8 cellular contexts compared by ENCODE assay signal in the genomic region with DNA sequence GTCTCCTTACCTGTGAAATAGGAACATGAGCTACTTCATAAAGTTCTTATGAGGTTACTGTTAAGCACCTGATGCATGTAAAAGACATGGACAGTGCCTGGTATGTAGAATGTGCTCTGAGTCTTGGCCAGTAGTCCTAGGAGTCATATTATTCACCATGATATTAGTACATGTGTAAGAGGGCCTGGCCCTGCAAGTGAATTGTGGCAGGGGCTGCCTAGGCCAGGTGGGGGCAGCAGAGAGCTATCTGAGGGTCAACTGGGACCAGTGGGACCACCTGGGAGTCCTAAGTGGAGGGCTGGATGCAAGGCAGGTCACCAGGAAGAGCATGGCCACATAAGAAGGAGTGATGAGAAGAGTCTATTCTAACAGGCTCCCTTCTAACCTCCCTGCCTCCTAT.
DNase-seq lines count a peak whose midpoint lies in the region; ATAC-seq, FAIRE-seq and TF ChIP-seq lines count a peak whose summit lies in the region.

No MANE protein-coding gene starts in this region.

- no peak for TF ChIP-seq POLR2A in endothelial cell of umbilical vein (IDR thresholded peaks at IDR 0.05; ENCODE audit: low read depth, low read length)

- no peaks in the 10 kb centered on the region for H3K79me2 ChIP-seq in H9 (ENCODE audit: insufficient read depth, low read length)
- no peaks in the 10 kb centered on the region for H3K79me2 ChIP-seq in endothelial cell of umbilical vein (ENCODE audit: control insufficient read depth, insufficient read depth, low read length)

- no peak overlapping the region for H3T11ph ChIP-seq in H9 (ENCODE audit: low read length)

- intact Hi-C loops in endothelial cell of umbilical vein (cut with micrococcal nuclease), result loop anchor here (1.0 kb wide), 2 partner anchors 779 to 786 kb away; no protein-coding TSS in a partner anchor

- H3K9me3 Mint-ChIP-seq in H9, result no peaks in the 10 kb centered on the region

- H3K4me1 ChIP-seq in H9 (ENCODE audit: insufficient read depth, low read length) (no peaks in the 10 kb centered on the region), endothelial cell of umbilical vein (ENCODE audit: control insufficient read depth, extremely low read depth, insufficient read depth, low read length) (peaks cover 18% of the 10 kb centered on the region), neuronal stem cell (ENCODE audit: control insufficient read depth in 2 of 2, insufficient read depth in 1 of 2, low read depth in 1 of 2, low read length in 2 of 2) (peaks cover 13 to 16% of the 10 kb centered on the region in 2 donors)

- H3K9me1 ChIP-seq in endothelial cell of umbilical vein (replicated peaks; ENCODE audit: control insufficient read depth, extremely low read depth, insufficient read depth, low read length), result no peaks in the 10 kb centered on the region

- H4K20me1 ChIP-seq in H9 (ENCODE audit: control insufficient read depth, insufficient read depth, insufficient read length), result no peaks in the 10 kb centered on the region
- H4K20me1 ChIP-seq in endothelial cell of umbilical vein (replicated peaks; ENCODE audit: control insufficient read depth, extremely low read depth, insufficient read depth, low read length), result no peaks in the 10 kb centered on the region

- no peak overlapping the region for H3K27ac Mint-ChIP-seq in H9

- no peak overlapping the region for H2AK5ac ChIP-seq in H9 (ENCODE audit: insufficient read length, low read length)
- H2AK5ac ChIP-seq in neuronal stem cell (ENCODE audit: low read depth, low read length), result no peak overlapping the region

- H3K9ac ChIP-seq in H9 (ENCODE audit: extremely low read depth, insufficient read length, low read length), result no peak overlapping the region
- no peak overlapping the region for H3K9ac ChIP-seq in endothelial cell of umbilical vein (replicated peaks; ENCODE audit: extremely low read depth, insufficient read depth, low read length)
- H3K9ac ChIP-seq in neuronal stem cell (ENCODE audit: low read depth, low read length, poor library complexity), result no peak overlapping the region

- H3K23ac ChIP-seq in H9 (ENCODE audit: insufficient read length, low read depth, low read length), result no peak overlapping the region
- H3K23ac ChIP-seq in neuronal stem cell (ENCODE audit: low read depth, low read length, poor library complexity), result no peak overlapping the region

- no peak for ATAC-seq in HG03135 (IDR thresholded peaks at IDR 0.05; ENCODE audit: unreplicated experiment)

- peaks cover 3% of the 10 kb centered on the region for H3K27me3 Mint-ChIP-seq in H9 (ENCODE audit: low read depth)

- H2BK5ac ChIP-seq in H9 (ENCODE audit: insufficient read length, low read length) (no peak overlapping the region), neuronal stem cell (ENCODE audit: low read length) (peak overlapping the region; percentile 33)

- no peak overlapping the region for H4K5ac ChIP-seq in H9 (ENCODE audit: insufficient read length, low read depth, low read length)

- H3K56ac ChIP-seq in H9 (ENCODE audit: insufficient read length, low read depth, low read length), result no peak overlapping the region

- no peak overlapping the region for H3K27ac ChIP-seq in H9 (ENCODE audit: insufficient read length, low read depth, low read length)
- H3K27ac ChIP-seq in endothelial cell of umbilical vein (ENCODE audit: insufficient read depth, low read depth, low read length), result no peak overlapping the region
- no peak overlapping the region for H3K27ac ChIP-seq in neuronal stem cell (replicated peaks; ENCODE audit: low read length)

- H3K36me3 ChIP-seq in endothelial cell of umbilical vein (ENCODE audit: control insufficient read depth in 2 of 2, extremely low read depth in 1 of 2, insufficient read depth in 2 of 2, low read length in 2 of 2) (no peaks in the 10 kb centered on the region), neuronal stem cell (replicated peaks in 1 of 2; ENCODE audit: control insufficient read depth in 2 of 2, insufficient read depth in 2 of 2, low read length in 2 of 2) (no peaks in the 10 kb centered on the region)

- DNase-seq in NCI-H345 (lab: John Stamatoyannopoulos, UW) (peak; percentile 33), NCI-H345 treated with DMSO at 0.1 percent for 48 hours (lab: John Stamatoyannopoulos, UW; ENCODE audit: unreplicated experiment) (no peak), H9 (peak; percentile 84), NCI-H748 treated with DMSO at 0.1 percent for 48 hours (lab: John Stamatoyannopoulos, UW) (peak; percentile 59), endothelial cell of umbilical vein (ENCODE audit: low read depth, low spot score) (peak; percentile 49), neuronal stem cell (ENCODE audit: low spot score) (peak; percentile 73), NCI-H2171 (lab: John Stamatoyannopoulos, UW) (no peak)

- H3K4ac ChIP-seq in H9 (ENCODE audit: low read depth, low read length) (no peak overlapping the region), neuronal stem cell (ENCODE audit: low read length) (no peak overlapping the region)

- no peak overlapping the region for H2AFZ ChIP-seq in H9 (ENCODE audit: low read length)
- H2AFZ ChIP-seq in endothelial cell of umbilical vein (ENCODE audit: low read depth, low read length), result no peak overlapping the region
- no peak overlapping the region for H2AFZ ChIP-seq in neuronal stem cell (ENCODE audit: low read length)

- H3K4me3 ChIP-seq in endothelial cell of umbilical vein (replicated peaks in 1 of 3; ENCODE audit: insufficient read depth in 1 of 3, low read depth in 1 of 3, low read length in 3 of 3) (no peak overlapping the region), neuronal stem cell (ENCODE audit: low read length in 2 of 2) (no peak overlapping the region)

- H2BK12ac ChIP-seq in H9 (ENCODE audit: insufficient read length, low read depth, low read length) (no peak overlapping the region), neuronal stem cell (ENCODE audit: low read length) (peak overlapping the region; percentile 85)

- no peak overlapping the region for H3K4me2 ChIP-seq in H9 (ENCODE audit: insufficient read depth, insufficient read length, low read length)
- no peak overlapping the region for H3K4me2 ChIP-seq in endothelial cell of umbilical vein (ENCODE audit: insufficient read depth, low read length)
- H3K4me2 ChIP-seq in neuronal stem cell (ENCODE audit: insufficient read depth, low read length, poor library complexity, severe bottlenecking), result no peak overlapping the region

- FAIRE-seq in endothelial cell of umbilical vein (lab: Jason Lieb, UNC), result no peak

- H3K79me1 ChIP-seq in H9 (ENCODE audit: insufficient read depth, low read depth, low read length, poor library complexity, severe bottlenecking), result no peaks in the 10 kb centered on the region
- H3K79me1 ChIP-seq in neuronal stem cell (ENCODE audit: low read depth, low read length), result no peaks in the 10 kb centered on the region

- no peak overlapping the region for H4K91ac ChIP-seq in H9 (ENCODE audit: insufficient read length, low read depth, low read length)
- H4K91ac ChIP-seq in neuronal stem cell (ENCODE audit: low read depth, low read length, poor library complexity), result no peak overlapping the region

- no peaks in the 10 kb centered on the region; a peak in 1 of 7 replicates for H3K36me3 Mint-ChIP-seq in H9 (ENCODE audit: insufficient read depth in 1 of 3, low read depth in 3 of 3)

- H3K23me2 ChIP-seq in H9 (ENCODE audit: insufficient read length, low read depth, low read length, poor library complexity, severe bottlenecking), result no peaks in the 10 kb centered on the region

- no peak overlapping the region for H3K4me3 Mint-ChIP-seq in H9

- dilution Hi-C loops in endothelial cell of umbilical vein (cut with MboI; ENCODE audit: extremely low pct_ligation_motif_present, low sequenced_read_pairs), result no loop called here

- no peaks in the 10 kb centered on the region for H3K9me3 ChIP-seq in H9 (ENCODE audit: control insufficient read depth, low read depth, low read length)
- H3K9me3 ChIP-seq in endothelial cell of umbilical vein (replicated peaks; ENCODE audit: control insufficient read depth, insufficient read depth, low read length), result no peaks in the 10 kb centered on the region
- H3K9me3 ChIP-seq in neuronal stem cell (replicated peaks in 1 of 2; ENCODE audit: control insufficient read depth in 2 of 2, insufficient read depth in 1 of 2, low read depth in 1 of 2, low read length in 2 of 2), result no peaks in the 10 kb centered on the region

- CTCF ChIA-PET in endothelial cell of umbilical vein (lab: Charles Lee), result interaction anchor here (1.0 to 1.7 kb wide), 3 partner anchors 12 to 787 kb away, joined by 5 to 18 read pairs (median 7); no protein-coding TSS in a partner anchor

- H3K27me3 ChIP-seq in H9 (ENCODE audit: insufficient read depth, low read length) (no peaks in the 10 kb centered on the region), endothelial cell of umbilical vein (ENCODE audit: control insufficient read depth in 2 of 2, insufficient read depth in 2 of 2, low read length in 2 of 2) (no peaks in the 10 kb centered on the region), neuronal stem cell (ENCODE audit: control insufficient read depth in 3 of 3, insufficient read depth in 3 of 3, low read depth in 1 of 3, low read length in 3 of 3) (peaks cover 0 to 6% (median 0%) of the 10 kb centered on the region in 3 experiments)

- H3K18ac ChIP-seq in H9 (ENCODE audit: insufficient read length, low read depth, low read length) (no peak overlapping the region), neuronal stem cell (ENCODE audit: low read length) (no peak overlapping the region)

- H2BK20ac ChIP-seq in H9 (ENCODE audit: low read depth, low read length, poor library complexity, severe bottlenecking), result no peak overlapping the region

- H2BK15ac ChIP-seq in H9 (ENCODE audit: low read depth, low read length) (no peak overlapping the region), neuronal stem cell (ENCODE audit: low read length) (peak overlapping the region; percentile 50)

- BruUV-seq in endothelial cell of umbilical vein (replicated peaks; lab: Mats Ljungman, UMichigan), result no TSS peak

- TF ChIP-seq CTCF in H9 (conservative IDR thresholded peaks at IDR 0.05) (peak; percentile 95), endothelial cell of umbilical vein (IDR thresholded peaks at IDR 0.05; ENCODE audit: extremely low read depth in 1 of 2, insufficient read depth in 1 of 2, low read depth in 1 of 2, low read length in 2 of 2) (peak; percentile 65 to 75)

- H3K4me1 Mint-ChIP-seq in H9, result peaks cover 0 to 3% of the 10 kb centered on the region in 2 experiments; a peak in 2 of 4 replicates

- H3K14ac ChIP-seq in H9 (ENCODE audit: insufficient read depth, low read length) (no peak overlapping the region), neuronal stem cell (ENCODE audit: low read length) (no peak overlapping the region)

- no peak overlapping the region for H2BK120ac ChIP-seq in H9 (ENCODE audit: low read depth, low read length, poor library complexity, severe bottlenecking)
- no peak overlapping the region for H2BK120ac ChIP-seq in neuronal stem cell (ENCODE audit: low read depth, low read length)

- POLR2A ChIA-PET in endothelial cell of umbilical vein (lab: Charles Lee), result no interaction called here

- H4K8ac ChIP-seq in H9 (replicated peaks; ENCODE audit: insufficient read length, low read depth, low read length) (no peak overlapping the region), neuronal stem cell (ENCODE audit: low read depth, low read length) (no peak overlapping the region)

TF ChIP-seq in endothelial cell of umbilical vein, 7 proteins besides CTCF, POLR2A, EP300 and RAD21 (continues in another document):
- TF ChIP-seq MYC (IDR thresholded peaks at IDR 0.05; ENCODE audit: low read depth, low read length), result no peak

Comparison
In these comparisons a context has a peak if more than half of its experiments do, and no peak if none do; other contexts are left out.
1. DNase-seq: peak in NCI-H345 (single experiment), H9 (single experiment), NCI-H748 treated with DMSO at 0.1 percent for 48 hours (single experiment), endothelial cell of umbilical vein (single experiment) and neuronal stem cell (single experiment); none in NCI-H345 treated with DMSO at 0.1 percent for 48 hours (single experiment) and NCI-H2171 (single experiment).